9 cellular contexts compared by ENCODE assay signal in genomic region chr10:133438711-133439273, GRCh38. TPM values are rescaled to one million over a fixed set of nuclear protein-coding genes. Genes with fewer than 3 reads are reported as not detected.
DNase-seq lines count a peak whose midpoint lies in the region; ATAC-seq and TF ChIP-seq lines count a peak whose summit lies in the region.
"Had no signal": no experiment of that assay in that cellular context is flagged by ENCODE, and none has a peak within 500 bp of the region (broad histone marks: within the 10 kb centered on the region; RNA-seq: fewer than 3 reads in every experiment).

No MANE protein-coding gene starts in this region.

- H3K4me3 ChIP-seq in left lung = no peak overlapping the region
- H3K4me3 ChIP-seq: BLaER1 treated with 17β-estradiol and CSF1 and Interleukin-3, amounts not matched to agents 10 nM and 100 nM had no signal

- peaks cover 73 to 79% of the 10 kb centered on the region in 2 experiments for H3K9me3 Mint-ChIP-seq in H9

- peaks cover 9 to 22% (median 18%) of the 10 kb centered on the region in 3 experiments for H3K36me3 Mint-ChIP-seq in H9 (ENCODE audit: insufficient read depth in 1 of 3, low read depth in 3 of 3)

- no peaks in the 10 kb centered on the region for H3K23me2 ChIP-seq in H9 (ENCODE audit: insufficient read length, low read depth, low read length, poor library complexity, severe bottlenecking)

- H3K23ac ChIP-seq in H9 (ENCODE audit: insufficient read length, low read depth, low read length) = no peak overlapping the region

- no peaks in the 10 kb centered on the region for H3K36me3 ChIP-seq in left lung
- H3K36me3 ChIP-seq: BLaER1 treated with 17β-estradiol and CSF1 and Interleukin-3, amounts not matched to agents 10 nM and 100 nM had no signal

- no peak overlapping the region for H3K18ac ChIP-seq in H9 (ENCODE audit: insufficient read length, low read depth, low read length)

- no peak overlapping the region for H2BK15ac ChIP-seq in H9 (ENCODE audit: low read depth, low read length)

- intact Hi-C loops in left lung (cut with DNase I) = no loop called here

- H4K20me1 ChIP-seq in H9 (ENCODE audit: control insufficient read depth, insufficient read depth, insufficient read length) = no peaks in the 10 kb centered on the region

- H3K27me3 Mint-ChIP-seq in H9 (ENCODE audit: low read depth) = no peaks in the 10 kb centered on the region

- no peaks in the 10 kb centered on the region for H3K79me1 ChIP-seq in H9 (ENCODE audit: insufficient read depth, low read depth, low read length, poor library complexity, severe bottlenecking)

- no peak overlapping the region for H3K4me3 Mint-ChIP-seq in H9

- TF ChIP-seq CTCF in H9 (conservative IDR thresholded peaks at IDR 0.05) (0 out of 3 replicates have a peak, but pooled peaks have one; percentile 19), left lung (IDR thresholded peaks at IDR 0.05) (no peak)

- no peak overlapping the region for H4K91ac ChIP-seq in H9 (ENCODE audit: insufficient read length, low read depth, low read length)

- peak; percentile 44 for ATAC-seq in left lung
- ATAC-seq in HG03439 (IDR thresholded peaks at IDR 0.05; ENCODE audit: unreplicated experiment) = no peak
- ATAC-seq in HG03045 (IDR thresholded peaks at IDR 0.05; ENCODE audit: unreplicated experiment) = no peak

- H3K27ac ChIP-seq in H9 (ENCODE audit: insufficient read length, low read depth, low read length) (no peak overlapping the region), left lung (no peak overlapping the region)
- H3K27ac ChIP-seq: BLaER1 treated with 17β-estradiol and CSF1 and Interleukin-3, amounts not matched to agents 10 nM and 100 nM had no signal

- no peak overlapping the region for H2BK5ac ChIP-seq in H9 (ENCODE audit: insufficient read length, low read length)

- H3K4ac ChIP-seq in H9 (ENCODE audit: low read depth, low read length) = no peak overlapping the region

- H2AK5ac ChIP-seq in H9 (ENCODE audit: insufficient read length, low read length) = no peak overlapping the region

- no peak overlapping the region for H3K14ac ChIP-seq in H9 (ENCODE audit: insufficient read depth, low read length)

- DNase-seq in NCI-H1436 (lab: John Stamatoyannopoulos, UW) (peak; percentile 27), NCI-H1436 treated with DMSO at 0.1 percent for 48 hours (lab: John Stamatoyannopoulos, UW) (no peak), H9 (no peak), SKM-1 (lab: John Stamatoyannopoulos, UW; ENCODE audit: unreplicated experiment) (peak; percentile 63), left lung (no peak), NCI-H510A treated with DMSO at 0.1 percent for 48 hours (lab: John Stamatoyannopoulos, UW) (no peak)

- no peak overlapping the region for H2BK20ac ChIP-seq in H9 (ENCODE audit: low read depth, low read length, poor library complexity, severe bottlenecking)

- H3K9me3 ChIP-seq in H9 (ENCODE audit: control insufficient read depth, low read depth, low read length) (peaks cover 49% of the 10 kb centered on the region), left lung (no peaks in the 10 kb centered on the region)

- no peak overlapping the region for H2AFZ ChIP-seq in H9 (ENCODE audit: low read length)

- no peaks in the 10 kb centered on the region for H3K4me1 Mint-ChIP-seq in H9

- no peak overlapping the region for H2BK12ac ChIP-seq in H9 (ENCODE audit: insufficient read length, low read depth, low read length)

- no peak overlapping the region for H4K5ac ChIP-seq in H9 (ENCODE audit: insufficient read length, low read depth, low read length)

- H3K27me3 ChIP-seq in H9 (ENCODE audit: insufficient read depth, low read length) (no peaks in the 10 kb centered on the region), left lung (peaks cover 0 to 5% of the 10 kb centered on the region in 2 donors)
- H3K27me3 ChIP-seq: BLaER1 treated with 17β-estradiol and CSF1 and Interleukin-3, amounts not matched to agents 10 nM and 100 nM had no signal

- H3K4me2 ChIP-seq in H9 (ENCODE audit: insufficient read depth, insufficient read length, low read length) = no peak overlapping the region
- H3K4me2 ChIP-seq: BLaER1 treated with 17β-estradiol and CSF1 and Interleukin-3, amounts not matched to agents 10 nM and 100 nM had no signal

- H2BK120ac ChIP-seq in H9 (ENCODE audit: low read depth, low read length, poor library complexity, severe bottlenecking) = no peak overlapping the region

- no peak overlapping the region for H3K56ac ChIP-seq in H9 (ENCODE audit: insufficient read length, low read depth, low read length)

- no CpG with 5 or more reads among the region's 11 CpGs for WGBS in H9 (ENCODE audit: extremely low coverage, insufficient read length, low lambda C conversion rate)

- H3T11ph ChIP-seq in H9 (ENCODE audit: low read length) = no peak overlapping the region

- no peaks in the 10 kb centered on the region for H3K79me2 ChIP-seq in H9 (ENCODE audit: insufficient read depth, low read length)

- H3K27ac Mint-ChIP-seq in H9 = no peak overlapping the region

- no peaks in the 10 kb centered on the region for H3K4me1 ChIP-seq in H9 (ENCODE audit: insufficient read depth, low read length)
- H3K4me1 ChIP-seq in left lung = no peaks in the 10 kb centered on the region

- no peak overlapping the region for H3K9ac ChIP-seq in H9 (ENCODE audit: extremely low read depth, insufficient read length, low read length)
- H3K9ac ChIP-seq: BLaER1 treated with 17β-estradiol and CSF1 and Interleukin-3, amounts not matched to agents 10 nM and 100 nM had no signal

- H4K8ac ChIP-seq in H9 (replicated peaks; ENCODE audit: insufficient read length, low read depth, low read length) = no peak overlapping the region

RNA-seq across cellular contexts. Expression of gene SPRN, which starts 14.4 kb away (rescaled TPM):
- total RNA-seq in H9 (2021) (0.42 TPM in 2 replicates), left lung (under 1 TPM in 1 of 2 donors, not detected in 1; 0.52 TPM)

RNA-seq across cellular contexts. Expression of gene SCART1, which starts 15.0 kb away (rescaled TPM):
- total RNA-seq in H9 (2021) = 0.39 and 0.50 TPM in 2 replicates
- total RNA-seq in left lung = 1 to 10 TPM; 1.2 to 1.7 TPM

RNA-seq across cellular contexts. Expression of gene MTG1, which starts 44.8 kb away (rescaled TPM):
- total RNA-seq in H9 (2021) (61.4 and 65.3 TPM in 2 replicates), left lung (10 to 100 TPM; 31.5 to 46.5 TPM)

RNA-seq across cellular contexts. Expression of gene PAOX, which starts 59.7 kb away (rescaled TPM):
- total RNA-seq in H9 (2021) = 5.3 and 5.6 TPM in 2 replicates
- 1 to 10 TPM; 5.7 to 7.1 TPM for total RNA-seq in left lung

Comparison
In these comparisons a context has a peak if more than half of its experiments do, and no peak if none do; other contexts are left out.
1. DNase-seq: peak in NCI-H1436 (single experiment) and SKM-1 (single experiment); none in NCI-H1436 treated with DMSO at 0.1 percent for 48 hours (single experiment), H9 (single experiment), left lung (0 of 2) and NCI-H510A treated with DMSO at 0.1 percent for 48 hours (single experiment).